Comparison of ENCODE assay signal across 15 cellular contexts in the genomic region with DNA sequence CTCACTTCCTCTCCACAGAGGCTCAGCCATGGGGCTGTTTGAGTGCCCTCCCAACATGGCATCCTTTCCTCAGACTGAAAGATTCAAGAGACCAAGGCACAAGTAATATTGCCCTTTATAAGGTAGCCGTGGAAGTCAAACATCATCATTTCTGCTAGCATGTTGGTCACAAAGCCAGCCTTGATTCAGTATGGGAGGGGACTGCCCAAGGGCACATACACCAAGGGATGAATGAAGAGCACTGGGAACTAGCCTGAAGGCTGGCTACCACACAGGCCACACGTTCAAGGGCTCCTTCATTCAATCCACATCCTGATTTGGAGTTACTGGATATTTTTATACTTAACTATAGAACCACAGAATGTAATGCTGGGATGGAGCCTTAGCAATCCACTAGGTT.
"Had no signal": no experiment of that assay in that cellular context is flagged by ENCODE, and none has a peak within 500 bp of the region (broad histone marks: within the 10 kb centered on the region; RNA-seq: fewer than 3 reads in every experiment).

No MANE protein-coding gene starts in this region.

- H3K79me2 ChIP-seq: hepatocyte had no signal

- H2AFZ ChIP-seq: hepatocyte had no signal

- H3K36me3 ChIP-seq: left ventricle myocardium inferior, pancreas, right lobe of liver, tibial nerve, upper lobe of left lung had no signal

- DNase-seq: left ventricle myocardium inferior; psoas muscle; stimulated activated CD4-positive, alpha-beta T cell treated with anti-CD3 and anti-CD28 coated beads, Interleukin-1b, Interleukin-23, amount 100 ng/mL, for 48 hours; stimulated activated CD4-positive, alpha-beta T cell treated with anti-CD3 and anti-CD28 coated beads, Interleukin-4, amount 100 ng/mL, for 4 hours; stimulated activated CD8-positive, alpha-beta memory T cell treated with anti-CD3 and anti-CD28 coated beads, Interleukin-4, amount 100 ng/mL, for 48 hours; stimulated activated naive CD4-positive, alpha-beta T cell treated with Interleukin-2 at 50 U/mL for 16 hours; upper lobe of left lung had no signal

- H3K27ac ChIP-seq: heart right ventricle, hepatocyte, left ventricle myocardium inferior, pancreas, psoas muscle, right lobe of liver, tibial nerve, upper lobe of left lung had no signal

- H3K4me1 ChIP-seq: psoas muscle, right lobe of liver had no signal

- FAIRE-seq: pancreas had no signal

- H3K9me3 ChIP-seq: heart right ventricle, left ventricle myocardium inferior, mucosa of descending colon, pancreas, psoas muscle, right lobe of liver, tibial nerve, upper lobe of left lung had no signal

- H3K4me3 ChIP-seq: heart right ventricle, hepatocyte, left ventricle myocardium inferior, lung, mucosa of descending colon, pancreas, psoas muscle, right lobe of liver, smooth muscle cell, tibial nerve, upper lobe of left lung had no signal

- H3K27me3 ChIP-seq: heart right ventricle, hepatocyte, pancreas, right lobe of liver, upper lobe of left lung had no signal

- H3K4me2 ChIP-seq: hepatocyte, smooth muscle cell had no signal
